Comparison of ENCODE assay signal across 8 cellular contexts in the genomic region with DNA sequence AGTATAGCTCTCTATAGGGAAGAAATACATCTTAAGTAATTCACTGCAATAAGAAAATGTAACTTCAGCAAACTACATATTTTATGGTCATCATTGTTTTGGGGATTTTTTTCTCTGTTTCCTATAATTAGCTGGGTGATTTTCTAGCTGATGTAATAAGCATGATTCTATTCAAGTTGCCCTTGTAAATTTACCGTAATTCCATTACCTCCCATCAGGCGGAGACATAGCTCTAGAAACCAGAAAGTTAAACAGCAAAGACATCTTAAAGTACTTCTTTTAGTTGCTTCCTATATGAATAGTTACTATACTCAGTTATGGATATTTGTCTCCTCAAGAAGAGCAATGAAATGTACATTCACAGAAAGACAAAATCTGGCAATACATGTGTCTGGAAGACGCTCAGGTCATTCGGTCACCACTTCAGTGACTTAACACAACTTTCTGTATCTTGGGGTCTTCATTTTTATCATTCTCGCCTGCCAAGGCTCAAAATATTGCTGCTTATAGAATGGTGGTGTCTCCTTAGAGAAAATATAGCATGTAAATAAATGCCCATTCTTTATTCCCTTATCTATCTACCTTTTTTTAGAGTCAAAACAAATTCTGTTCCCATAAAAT.
DNase-seq lines count a peak whose midpoint lies in the region; ATAC-seq, FAIRE-seq and TF ChIP-seq lines count a peak whose summit lies in the region.

No MANE protein-coding gene starts in this region.

- no peak overlapping the region for H3K4me3 ChIP-seq in AG09309 (ENCODE audit: control insufficient read depth, low read depth, low read length)

- peak; percentile 78 for ATAC-seq in HG03060 (IDR thresholded peaks at IDR 0.05; ENCODE audit: low read depth, unreplicated experiment)

- DNase-seq in AG09309 (ENCODE audit: low read depth) (peak; percentile 62), GM18507 (ENCODE audit: extremely low spot score, insufficient read length, low read depth) (no peak), NCI-H446 treated with DMSO at 0.1 percent for 48 hours (lab: John Stamatoyannopoulos, UW) (peak; percentile 46), dedifferentiated amniotic fluid mesenchymal stem cell (ENCODE audit: extremely low spot score) (peak; percentile 79), pulmonary artery endothelial cell (ENCODE audit: low read depth, low spot score) (peak; percentile 51), NCI-H187 (lab: John Stamatoyannopoulos, UW) (no peak)
- no peak for DNase-seq in stimulated activated CD4-positive, alpha-beta T cell treated with anti-CD3 and anti-CD28 coated beads, Interleukin-4, amount 100 ng/mL, for 24 hours

- peak; percentile 81 for FAIRE-seq in GM18507 (lab: Jason Lieb, UNC)

- TF ChIP-seq CTCF in AG09309 (IDR thresholded peaks at IDR 0.05; ENCODE audit: control insufficient read depth, insufficient read depth, low read depth, low read length, missing control alignments), result peak; percentile 66

Comparison
In these comparisons a context has a peak if more than half of its experiments do, and no peak if none do; other contexts are left out.
1. DNase-seq: peak in AG09309 (single experiment), NCI-H446 treated with DMSO at 0.1 percent for 48 hours (single experiment), dedifferentiated amniotic fluid mesenchymal stem cell (single experiment) and pulmonary artery endothelial cell (single experiment); none in GM18507 (single experiment), stimulated activated CD4-positive, alpha-beta T cell treated with anti-CD3 and anti-CD28 coated beads, Interleukin-4, amount 100 ng/mL, for 24 hours (single experiment) and NCI-H187 (0 of 2).